ENCODE assay signal across 18 cellular contexts in the genomic region with DNA sequence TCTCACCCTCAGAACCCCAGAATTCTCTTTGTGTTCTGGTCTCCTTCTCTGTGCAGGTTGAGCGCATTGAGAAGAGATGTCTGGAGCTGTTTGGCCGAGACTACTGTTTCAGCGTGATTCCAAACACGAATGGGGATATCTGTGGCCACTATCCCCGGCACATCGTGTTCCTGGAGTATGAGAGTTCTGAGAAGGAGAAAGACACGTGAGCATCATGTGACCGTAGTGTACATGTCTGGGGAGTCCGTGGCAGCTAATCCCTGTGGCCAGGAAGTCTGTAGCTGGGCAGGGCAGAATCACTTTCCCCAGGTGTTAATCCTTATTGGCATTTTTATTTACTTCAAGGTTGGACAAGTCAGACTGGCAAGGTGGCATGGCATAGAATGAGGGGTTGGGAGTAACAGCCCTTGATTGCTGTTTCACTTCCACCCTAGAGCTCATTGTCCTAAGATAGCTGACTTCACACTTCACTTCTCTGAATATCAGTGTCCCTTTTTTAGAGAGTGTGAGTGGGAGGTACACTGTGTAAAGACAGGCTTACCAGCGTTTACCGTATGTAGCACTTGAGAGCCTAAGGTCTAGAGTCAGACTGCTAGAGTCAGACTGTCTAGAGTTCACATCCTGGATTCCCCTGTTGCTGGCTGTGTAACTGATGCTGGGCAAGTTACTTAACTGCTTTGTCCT. TPM values are rescaled to one million over a fixed set of nuclear protein-coding genes. Genes with fewer than 3 reads are reported as not detected.
DNase-seq lines count a peak whose midpoint lies in the region; ATAC-seq, FAIRE-seq and TF ChIP-seq lines count a peak whose summit lies in the region.
"Had no signal": no experiment of that assay in that cellular context is flagged by ENCODE, and none has a peak within 500 bp of the region (broad histone marks: within the 10 kb centered on the region; RNA-seq: fewer than 3 reads in every experiment).

No MANE protein-coding gene starts in this region.

- no peak for FAIRE-seq in frontal cortex (lab: Jason Lieb, UNC)
- FAIRE-seq: endometrium, urothelium cell line had no signal

- no peaks in the 10 kb centered on the region for H3K27me3 ChIP-seq in CD4-positive, alpha-beta T cell (ENCODE audit: control insufficient read depth, insufficient read depth, low read length)

- no peaks in the 10 kb centered on the region for H3K9me3 Mint-ChIP-seq in CD4-positive, alpha-beta T cell

- no peak for DNase-seq in CD4-positive, alpha-beta T cell
- DNase-seq in Right ventricle myocardium inferior (ENCODE audit: missing footprints), result no peak
- no peak for DNase-seq in NCI-H2196 treated with DMSO at 0.1 percent for 48 hours (lab: John Stamatoyannopoulos, UW; ENCODE audit: unreplicated experiment)
- no peak for DNase-seq in NCI-H2227 (lab: John Stamatoyannopoulos, UW; ENCODE audit: unreplicated experiment)
- DNase-seq in frontal cortex (ENCODE audit: low spot score in 2 of 2), result no peak
- DNase-seq: ACHN; activated CD4-positive, alpha-beta T cell treated with anti-CD3 and anti-CD28 coated beads for 4 hours; activated effector memory CD4-positive, alpha-beta T cell treated with Interleukin-2 at 50 U/mL for 16 hours; DMS53; T-helper 1 cell had no signal

- CTCF ChIA-PET in CD4-positive, alpha-beta T cell (lab: Charles Lee), result no interaction called here

- no peaks in the 10 kb centered on the region for H3K9me3 ChIP-seq in CD4-positive, alpha-beta T cell (ENCODE audit: control insufficient read depth, low read length)

- no peak for ATAC-seq in CD4-positive, alpha-beta T cell (ENCODE audit: poor library complexity)
- ATAC-seq in GM19328 (IDR thresholded peaks at IDR 0.05; ENCODE audit: unreplicated experiment), result peak; percentile 44
- peak; percentile 35 for ATAC-seq in HG03066 (IDR thresholded peaks at IDR 0.05; ENCODE audit: low read depth, unreplicated experiment)
- peak; percentile 53 for ATAC-seq in Right ventricle myocardium inferior
- no peak for ATAC-seq in HG03196 (IDR thresholded peaks at IDR 0.05; ENCODE audit: unreplicated experiment)

- H3K36me3 Mint-ChIP-seq in CD4-positive, alpha-beta T cell (ENCODE audit: low read depth), result peaks cover 78% of the 10 kb centered on the region

- POLR2A ChIA-PET in CD4-positive, alpha-beta T cell (lab: Charles Lee), result no interaction called here

- intact Hi-C loops in CD4-positive, alpha-beta T cell (cut with DNase I, micrococcal nuclease), result loop anchor here in 1 of 2 experiments (5.0 kb wide), 4 partner anchors 94 to 686 kb away; a partner anchor contains a TSS
- intact Hi-C loops in Right ventricle myocardium inferior (cut with DNase I), result loop anchor here (1.0 to 5.0 kb wide), 3 partner anchors 17 to 139 kb away; a partner anchor contains a TSS

- TF ChIP-seq CTCF in CD4-positive, alpha-beta T cell (IDR thresholded peaks at IDR 0.05), result no peak

- no peak overlapping the region for H3K27ac ChIP-seq in CD4-positive, alpha-beta T cell (ENCODE audit: low read depth, low read length)

- H3K4me1 Mint-ChIP-seq in CD4-positive, alpha-beta T cell (ENCODE audit: low read depth), result peaks cover 56% of the 10 kb centered on the region

- no peak overlapping the region for H3K4me3 Mint-ChIP-seq in CD4-positive, alpha-beta T cell

- no peaks in the 10 kb centered on the region for H3K27me3 Mint-ChIP-seq in CD4-positive, alpha-beta T cell

- peak overlapping the region; percentile 30 for H3K27ac Mint-ChIP-seq in CD4-positive, alpha-beta T cell
- H3K27ac Mint-ChIP-seq: brain had no signal

RNA-seq across cellular contexts. Expression of a gene that starts 4.4 kb away (rescaled TPM):
- total RNA-seq in CD4-positive, alpha-beta T cell, result 10 to 100 TPM; 80.2 to 82.0 TPM
- 43.9 TPM for total RNA-seq in Right ventricle myocardium inferior
- 20.8 TPM for total RNA-seq in frontal cortex

RNA-seq across cellular contexts. Expression of a gene that starts 49.9 kb away (rescaled TPM):
- under 1 TPM; 0.33 to 0.45 TPM for total RNA-seq in CD4-positive, alpha-beta T cell
- total RNA-seq in Right ventricle myocardium inferior (not detected), frontal cortex (0.41 TPM)
- total RNA-seq: liver, osteoblast had no signal

Comparison
In these comparisons a context has a peak if more than half of its experiments do, and no peak if none do; other contexts are left out.
1. ATAC-seq: peak in GM19328 (single experiment), HG03066 (single experiment) and Right ventricle myocardium inferior (single experiment); none in CD4-positive, alpha-beta T cell (single experiment) and HG03196 (single experiment).